Comparison of ENCODE assay signal across 1 cellular context in the genomic region with DNA sequence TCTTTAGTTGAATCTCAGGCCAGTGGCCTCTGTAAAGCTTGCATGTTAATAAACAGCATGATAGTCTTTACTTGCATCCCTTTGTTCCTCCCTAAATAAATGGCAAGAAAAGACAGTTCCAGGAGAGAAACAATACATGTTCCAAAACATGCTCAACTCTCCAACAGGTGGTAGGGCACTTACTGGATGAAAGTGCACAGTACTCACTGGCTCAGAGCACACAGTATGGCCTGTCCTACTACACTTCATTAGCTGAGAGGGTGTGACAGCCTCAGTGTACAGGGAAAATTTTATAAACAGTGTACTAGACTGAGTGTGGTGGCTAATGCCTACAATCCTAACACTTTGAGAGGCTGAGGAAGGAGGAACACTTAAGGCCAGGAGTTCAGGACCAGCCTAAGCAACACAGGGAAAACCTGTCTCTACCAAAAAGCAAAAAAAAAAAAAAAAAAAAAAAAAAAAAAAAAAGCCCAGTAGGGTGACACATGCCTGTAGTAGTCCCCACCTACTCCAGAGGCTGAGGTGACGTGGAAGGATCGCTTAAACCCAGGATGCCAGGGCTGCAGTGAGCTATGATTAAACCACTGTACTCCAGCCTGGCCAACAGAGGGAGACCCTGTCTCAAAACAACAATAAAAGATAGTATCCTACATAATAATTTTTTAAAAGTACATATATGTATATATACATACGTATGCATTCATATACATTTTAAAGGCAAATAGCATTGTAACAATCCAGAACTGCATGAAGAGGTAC.
TF ChIP-seq lines count a peak whose summit lies in the region.

No MANE protein-coding gene starts in this region.

TF ChIP-seq in SK-N-SH, 30 proteins besides CTCF, POLR2A, EP300 and RAD21 (continued from another document):
- TF ChIP-seq, protein P1, sequence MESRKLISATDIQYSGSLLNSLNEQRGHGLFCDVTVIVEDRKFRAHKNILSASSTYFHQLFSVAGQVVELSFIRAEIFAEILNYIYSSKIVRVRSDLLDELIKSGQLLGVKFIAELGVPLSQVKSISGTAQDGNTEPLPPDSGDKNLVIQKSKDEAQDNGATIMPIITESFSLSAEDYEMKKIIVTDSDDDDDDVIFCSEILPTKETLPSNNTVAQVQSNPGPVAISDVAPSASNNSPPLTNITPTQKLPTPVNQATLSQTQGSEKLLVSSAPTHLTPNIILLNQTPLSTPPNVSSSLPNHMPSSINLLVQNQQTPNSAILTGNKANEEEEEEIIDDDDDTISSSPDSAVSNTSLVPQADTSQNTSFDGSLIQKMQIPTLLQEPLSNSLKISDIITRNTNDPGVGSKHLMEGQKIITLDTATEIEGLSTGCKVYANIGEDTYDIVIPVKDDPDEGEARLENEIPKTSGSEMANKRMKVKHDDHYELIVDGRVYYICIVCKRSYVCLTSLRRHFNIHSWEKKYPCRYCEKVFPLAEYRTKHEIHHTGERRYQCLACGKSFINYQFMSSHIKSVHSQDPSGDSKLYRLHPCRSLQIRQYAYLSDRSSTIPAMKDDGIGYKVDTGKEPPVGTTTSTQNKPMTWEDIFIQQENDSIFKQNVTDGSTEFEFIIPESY (IDR thresholded peaks at IDR 0.05; ENCODE audit: borderline replicate concordance, low read depth), result no peak
TF ChIP-seq in SK-N-SH: peak in this region for 0.
